ENCODE assay signal across 8 cellular contexts in the genomic region with DNA sequence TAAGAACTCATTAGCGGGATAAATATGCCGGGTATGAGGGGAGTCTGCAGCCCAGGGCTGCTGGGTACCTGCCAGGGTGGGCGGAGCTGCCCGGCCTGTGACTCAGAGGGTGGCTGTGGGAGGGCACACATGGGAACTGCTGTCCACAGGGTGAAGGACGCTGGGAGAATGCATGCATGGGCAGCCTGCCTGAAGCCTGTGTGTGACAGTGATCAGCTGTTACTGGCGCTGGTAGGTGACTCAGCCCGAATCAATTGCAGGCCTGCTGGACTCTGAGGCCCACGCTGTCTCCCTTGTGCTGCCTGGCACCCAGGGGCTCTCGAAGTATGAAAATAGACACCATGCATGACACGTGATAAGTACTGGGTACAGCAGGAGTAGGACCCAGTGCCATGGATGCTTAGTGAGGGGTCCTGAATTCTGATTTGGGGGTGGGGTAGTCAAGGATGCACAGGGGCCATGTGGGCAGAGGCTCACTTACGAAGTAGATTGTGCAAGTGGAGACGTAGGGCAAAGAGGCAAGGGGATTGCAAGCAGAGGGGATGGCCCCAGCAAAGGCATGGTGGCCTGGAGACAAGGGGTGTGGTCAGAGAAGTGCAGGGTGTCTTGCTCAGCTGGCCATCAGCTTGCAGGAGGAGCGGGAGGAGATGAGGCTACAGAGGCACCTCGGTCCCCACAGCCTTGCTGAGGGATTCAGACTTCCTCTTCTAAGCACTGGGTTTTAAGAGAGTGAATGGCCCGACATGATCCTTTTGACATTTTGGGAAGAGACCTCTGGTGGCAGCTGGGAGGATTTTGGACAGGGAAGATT. TPM values are rescaled to one million over a fixed set of nuclear protein-coding genes. Genes with fewer than 3 reads are reported as not detected.
DNase-seq lines count a peak whose midpoint lies in the region; ATAC-seq and TF ChIP-seq lines count a peak whose summit lies in the region.

No MANE protein-coding gene starts in this region.

- H3K27me3 ChIP-seq in tibial artery, result no peaks in the 10 kb centered on the region

- in situ Hi-C loops in G401 (cut with HindIII; ENCODE audit: low sequenced_read_pairs), result no loop called here

- H3K27ac ChIP-seq in caudate nucleus (ENCODE audit: low read depth, low read length), result peak overlapping the region; percentile 63
- peak overlapping the region; percentile 77 to 83 for H3K27ac ChIP-seq in tibial artery

- peak; percentile 22 for DNase-seq in G401 (ENCODE audit: low spot score)
- DNase-seq in NCI-H526 treated with DMSO at 0.1 percent for 48 hours (lab: John Stamatoyannopoulos, UW), result peak; percentile 73
- peak in 59 of 61 donors; percentile 25 to 93 (median 74) for DNase-seq in caudate nucleus (lab: John Stamatoyannopoulos, UW)
- peak; percentile 87 for DNase-seq in left kidney (ENCODE audit: low read depth, low spot score)
- peak; percentile 80 to 95 for DNase-seq in tibial artery
- DNase-seq in activated CD4-positive, alpha-beta T cell treated with anti-CD3 and anti-CD28 coated beads for 1 hour, result no peak
- no peak for DNase-seq in stimulated activated CD4-positive, alpha-beta T cell treated with anti-CD3 and anti-CD28 coated beads, Interleukin-15, amount 100 ng/mL, for 24 hours

- TF ChIP-seq POLR2A in GM18505 (IDR thresholded peaks at IDR 0.05; ENCODE audit: borderline replicate concordance, extremely low read depth, insufficient read depth, insufficient read length), result no peak

- intact Hi-C loops in tibial artery (cut with DNase I; ENCODE audit: low total_unique reads), result no loop called here

- H3K4me3 ChIP-seq in tibial artery, result no peak overlapping the region

- TF ChIP-seq CTCF in tibial artery (IDR thresholded peaks at IDR 0.05), result no peak

- no peaks in the 10 kb centered on the region for H3K9me3 ChIP-seq in tibial artery

- peaks cover 0 to 31% (median 28%) of the 10 kb centered on the region in 4 donors for H3K4me1 ChIP-seq in tibial artery

- no peak for ATAC-seq in GM18505 (IDR thresholded peaks at IDR 0.05; ENCODE audit: unreplicated experiment)

- H3K36me3 ChIP-seq in tibial artery, result no peaks in the 10 kb centered on the region

RNA-seq across cellular contexts. Expression of a gene that starts 36.5 kb away (rescaled TPM):
- total RNA-seq in G401 (2014; rRNA removed; shearing (Covaris generic)), result 0.37 and 0.51 TPM in 2 replicates

Comparison
In these comparisons a context has a peak if more than half of its experiments do, and no peak if none do; other contexts are left out.
1. DNase-seq: peak in G401 (single experiment), NCI-H526 treated with DMSO at 0.1 percent for 48 hours (single experiment), caudate nucleus (59 of 61), left kidney (single experiment) and tibial artery (2 of 2); none in activated CD4-positive, alpha-beta T cell treated with anti-CD3 and anti-CD28 coated beads for 1 hour (single experiment) and stimulated activated CD4-positive, alpha-beta T cell treated with anti-CD3 and anti-CD28 coated beads, Interleukin-15, amount 100 ng/mL, for 24 hours (single experiment).